8 cellular contexts compared by ENCODE assay signal in genomic region chr4:172892300-172892699, GRCh38.
DNase-seq lines count a peak whose midpoint lies in the region; ATAC-seq and TF ChIP-seq lines count a peak whose summit lies in the region.

No MANE protein-coding gene starts in this region.

- DNase-seq in A673 (ENCODE audit: low spot score) (peak; percentile 45), esophagus squamous epithelium (lab: John Stamatoyannopoulos, UW) (no peak), NCI-H2196 treated with DMSO at 0.1 percent for 48 hours (lab: John Stamatoyannopoulos, UW; ENCODE audit: unreplicated experiment) (no peak)
- DNase-seq in activated CD4-positive, alpha-beta memory T cell treated with anti-CD3 and anti-CD28 coated beads, Interleukin-2, amount 10 ng/mL, durations not matched to agents 7 days and 5 days: no peak
- no peak for DNase-seq in NK-92 treated with Interleukin-12 subunit alpha and Interleukin-12 subunit beta, amount 100 ng/mL, for 24 hours (lab: John Stamatoyannopoulos, UW)

- peaks cover 5% of the 10 kb centered on the region for H3K9me3 ChIP-seq in A673 (ENCODE audit: low read depth, low read length, poor library complexity, severe bottlenecking)
- no peaks in the 10 kb centered on the region for H3K9me3 ChIP-seq in Loucy (ENCODE audit: insufficient read depth, low read depth, low read length)
- peaks cover 0 to 21% (median 0%) of the 10 kb centered on the region in 3 donors for H3K9me3 ChIP-seq in esophagus squamous epithelium

- H3K27ac Mint-ChIP-seq in activated CD4-positive, alpha-beta memory T cell treated with anti-CD3 and anti-CD28 coated beads, Interleukin-2, amount 10 ng/mL, durations not matched to agents 7 days and 5 days: no peak overlapping the region

- H3K36me3 ChIP-seq in A673 (ENCODE audit: insufficient read depth, low read length, poor library complexity, severe bottlenecking) (no peaks in the 10 kb centered on the region), Loucy (ENCODE audit: insufficient read depth, low read length) (no peaks in the 10 kb centered on the region), esophagus squamous epithelium (no peaks in the 10 kb centered on the region)

- no peaks in the 10 kb centered on the region for H3K27me3 Mint-ChIP-seq in activated CD4-positive, alpha-beta memory T cell treated with anti-CD3 and anti-CD28 coated beads, Interleukin-2, amount 10 ng/mL, durations not matched to agents 7 days and 5 days

- 31% methylated on average over 4 of the region's 4 CpGs for WGBS in esophagus squamous epithelium, 2 donors

- H4K20me1 ChIP-seq in Loucy (ENCODE audit: insufficient read depth, low read length, poor library complexity, severe bottlenecking): no peaks in the 10 kb centered on the region

- no peaks in the 10 kb centered on the region for H3F3A ChIP-seq in Loucy (ENCODE audit: low read depth)

- H3K9me3 Mint-ChIP-seq in activated CD4-positive, alpha-beta memory T cell treated with anti-CD3 and anti-CD28 coated beads, Interleukin-2, amount 10 ng/mL, durations not matched to agents 7 days and 5 days: peaks cover 4% of the 10 kb centered on the region

- no peak overlapping the region for H3K9ac ChIP-seq in Loucy (ENCODE audit: low read depth, low read length, poor library complexity, severe bottlenecking)

- no TSS peak for BruUV-seq in A673 (replicated peaks; lab: Mats Ljungman, UMichigan)

- H3K27me3 ChIP-seq in A673 (replicated peaks; ENCODE audit: insufficient read depth, low read depth, low read length, poor library complexity): no peaks in the 10 kb centered on the region
- H3K27me3 ChIP-seq in Loucy (ENCODE audit: insufficient read depth, low read length, poor library complexity, severe bottlenecking): no peaks in the 10 kb centered on the region
- H3K27me3 ChIP-seq in esophagus squamous epithelium: no peaks in the 10 kb centered on the region

- no peak overlapping the region for H2AFZ ChIP-seq in Loucy (ENCODE audit: low read length)

- H3K4me3 ChIP-seq in A673 (ENCODE audit: low read depth, low read length, poor library complexity, severe bottlenecking) (no peak overlapping the region), Loucy (ENCODE audit: low read length, poor library complexity, severe bottlenecking) (no peak overlapping the region), esophagus squamous epithelium (no peak overlapping the region)

- TF ChIP-seq CTCF in A673 (conservative IDR thresholded peaks at IDR 0.05; ENCODE audit: low read depth, low read length): peak; percentile 68
- peak; percentile 72 for TF ChIP-seq CTCF in Loucy (conservative IDR thresholded peaks at IDR 0.05; ENCODE audit: low read length)
- peak in 4 of 6 experiments; percentile 12 to 72 (median 38) for TF ChIP-seq CTCF in esophagus squamous epithelium (IDR thresholded peaks at IDR 0.05)

- TF ChIP-seq POLR2A in esophagus squamous epithelium (IDR thresholded peaks at IDR 0.05): no peak

- H3K4me1 Mint-ChIP-seq in activated CD4-positive, alpha-beta memory T cell treated with anti-CD3 and anti-CD28 coated beads, Interleukin-2, amount 10 ng/mL, durations not matched to agents 7 days and 5 days: no peaks in the 10 kb centered on the region

- CTCF ChIA-PET in A673 (lab: Charles Lee): interaction anchor here (0.6 to 1.4 kb wide), 4 partner anchors 104 to 528 kb away, joined by 3 to 10 read pairs (median 4); no protein-coding TSS in a partner anchor
- CTCF ChIA-PET in activated CD4-positive, alpha-beta memory T cell treated with anti-CD3 and anti-CD28 coated beads, Interleukin-2, amount 10 ng/mL, durations not matched to agents 7 days and 5 days (lab: Charles Lee): interaction anchor here (0.7 to 1.0 kb wide), 2 partner anchors 71 to 118 kb away, joined by 3 read pairs; no protein-coding TSS in a partner anchor

- ATAC-seq in GM19395 (IDR thresholded peaks at IDR 0.05; ENCODE audit: unreplicated experiment) (peak; percentile 67), GM21447 (IDR thresholded peaks at IDR 0.05; ENCODE audit: unreplicated experiment) (no peak)

- H3K9me2 ChIP-seq in Loucy (replicated peaks; ENCODE audit: low read depth, low read length): no peaks in the 10 kb centered on the region

- no peak overlapping the region for H3K4me2 ChIP-seq in Loucy (ENCODE audit: low read depth, low read length, poor library complexity, severe bottlenecking)

- H3K27ac ChIP-seq in A673 (ENCODE audit: low read depth, low read length, poor library complexity, severe bottlenecking): no peak overlapping the region
- no peak overlapping the region for H3K27ac ChIP-seq in esophagus squamous epithelium

- no peaks in the 10 kb centered on the region for H3K36me3 Mint-ChIP-seq in activated CD4-positive, alpha-beta memory T cell treated with anti-CD3 and anti-CD28 coated beads, Interleukin-2, amount 10 ng/mL, durations not matched to agents 7 days and 5 days (ENCODE audit: low read depth)

- no peaks in the 10 kb centered on the region for H3K79me2 ChIP-seq in Loucy (ENCODE audit: insufficient read depth, low read length)

- no peak overlapping the region for H3K4me3 Mint-ChIP-seq in activated CD4-positive, alpha-beta memory T cell treated with anti-CD3 and anti-CD28 coated beads, Interleukin-2, amount 10 ng/mL, durations not matched to agents 7 days and 5 days

- intact Hi-C loops in A673 (cut with micrococcal nuclease; ENCODE audit: unreplicated experiment) (loop anchor here (5.0 to 10.0 kb wide), 2 partner anchors 120 to 363 kb away; no protein-coding TSS in a partner anchor), esophagus squamous epithelium (cut with DNase I) (no loop called here)

- H3K4me1 ChIP-seq in A673 (ENCODE audit: insufficient read depth, low read length, poor library complexity, severe bottlenecking) (no peaks in the 10 kb centered on the region), Loucy (ENCODE audit: insufficient read depth, low read length, poor library complexity, severe bottlenecking) (no peaks in the 10 kb centered on the region), esophagus squamous epithelium (no peaks in the 10 kb centered on the region)

- POLR2A ChIA-PET in A673 (lab: Charles Lee; ENCODE audit: low non-redundant PET): no interaction called here
- POLR2A ChIA-PET in activated CD4-positive, alpha-beta memory T cell treated with anti-CD3 and anti-CD28 coated beads, Interleukin-2, amount 10 ng/mL, durations not matched to agents 7 days and 5 days (lab: Charles Lee): no interaction called here
